In the genomic region with DNA sequence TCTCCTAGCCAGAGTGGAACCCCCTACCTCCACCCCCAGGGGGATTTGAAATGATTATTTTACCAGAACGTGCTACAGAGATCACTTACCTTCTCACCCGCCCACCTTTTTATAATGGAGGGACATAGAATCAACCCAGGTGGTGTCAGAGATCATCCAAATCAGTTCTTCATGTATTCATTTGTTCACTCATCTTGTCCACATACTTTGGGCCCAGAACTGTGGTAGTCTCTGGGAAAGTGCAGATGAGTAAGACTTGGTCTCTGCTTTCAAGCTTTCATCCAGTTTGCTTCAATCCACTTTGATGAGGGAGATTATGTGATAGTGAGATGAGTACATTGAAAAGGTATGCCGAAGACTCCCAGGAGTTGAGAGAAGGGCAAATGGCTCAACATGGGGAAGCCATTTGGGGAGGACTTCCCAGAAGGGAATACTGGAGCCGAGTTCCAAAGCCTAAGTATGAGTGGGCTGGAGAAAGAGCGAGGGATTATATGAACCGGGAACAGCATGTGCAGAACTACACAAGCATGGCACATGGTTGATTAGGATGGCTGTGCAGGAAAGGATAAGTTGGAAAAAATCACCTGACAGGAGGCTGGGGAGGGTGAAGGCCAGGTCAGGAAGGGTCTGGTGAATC, we compare ENCODE assay signal across 9 cellular contexts. TPM values are rescaled to one million over a fixed set of nuclear protein-coding genes. Genes with fewer than 3 reads are reported as not detected.
DNase-seq lines count a peak whose midpoint lies in the region; FAIRE-seq and TF ChIP-seq lines count a peak whose summit lies in the region.
"Had no signal": no experiment of that assay in that cellular context is flagged by ENCODE, and none has a peak within 500 bp of the region (broad histone marks: within the 10 kb centered on the region; RNA-seq: fewer than 3 reads in every experiment).

No MANE protein-coding gene starts in this region.

- WGBS in stomach, 5 donors = 87 to 96% (median 95%) methylated on average over 6 of the region's 6 CpGs

- H3K27me3 ChIP-seq in SJCRH30 (no peaks in the 10 kb centered on the region), stomach (no peaks in the 10 kb centered on the region)

- no peak for TF ChIP-seq EP300 in stomach (IDR thresholded peaks at IDR 0.05)

- no peak for TF ChIP-seq POLR2A in H54 (IDR thresholded peaks at IDR 0.05; ENCODE audit: low read depth, low read length)
- no peak for TF ChIP-seq POLR2A in stomach (IDR thresholded peaks at IDR 0.05)

- peak; percentile 70 for FAIRE-seq in H54 (lab: Jason Lieb, UNC)

- intact Hi-C loops in stomach (cut with DNase I; ENCODE audit: low total_unique reads) = no loop called here

- H3K9me3 ChIP-seq in SJCRH30 (replicated peaks) (peaks cover 11% of the 10 kb centered on the region), stomach (no peaks in the 10 kb centered on the region)

- no peak overlapping the region for H3K4me3 ChIP-seq in SJCRH30
- no peak overlapping the region for H3K4me3 ChIP-seq in stomach

- H3K36me3 ChIP-seq in SJCRH30 = no peaks in the 10 kb centered on the region
- H3K36me3 ChIP-seq in stomach = peaks cover 0 to 5% (median 0%) of the 10 kb centered on the region in 4 donors

- DNase-seq in H54 (ENCODE audit: insufficient read length, low spot score) = no peak
- DNase-seq in SJCRH30 = no peak
- peak; percentile 43 for DNase-seq in kidney tubule cell (ENCODE audit: low spot score)
- DNase-seq in stomach = no peak
- no peak for DNase-seq in CD1c-positive myeloid dendritic cell (ENCODE audit: extremely low spot score)
- DNase-seq in activated CD4-positive, alpha-beta T cell treated with anti-CD3 and anti-CD28 coated beads, Interleukin-2, amount 50 U/mL, for 1 hour = no peak
- no peak for DNase-seq in effector CD8-positive, alpha-beta T cell (lab: John Stamatoyannopoulos, UW)
- DNase-seq: GF-D8, NCI-H446 treated with DMSO at 0.1 percent for 48 hours had no signal

- peaks cover 9% of the 10 kb centered on the region for H3K4me1 ChIP-seq in SJCRH30
- H3K4me1 ChIP-seq in stomach = peaks cover 21 to 34% (median 28%) of the 10 kb centered on the region in 4 donors

- TF ChIP-seq CTCF in stomach (IDR thresholded peaks at IDR 0.05) = no peak

- H3K27ac ChIP-seq in SJCRH30 = peak overlapping the region; percentile 95; the same call in 1 of the 2 replicates
- peak overlapping the region in 4 of 5 donors; percentile 94 to 99 (median 97) for H3K27ac ChIP-seq in stomach

RNA-seq across cellular contexts. Expression of gene FGGY, which starts 1.9 kb away (rescaled TPM):
- 31.8 and 37.0 TPM in 2 replicates for total RNA-seq in SJCRH30 (2014; rRNA removed; shearing (Covaris generic))
- 10 to 100 TPM in 2 of 5 donors, 1 to 10 TPM in 3; 6.2 to 40.6 (median 6.5) TPM for total RNA-seq in stomach
- 10 to 100 TPM in 2 of 3 donors, 1 to 10 TPM in 1; 9.8 to 12.3 (median 11.8) TPM for polyA plus RNA-seq in stomach
